19 cellular contexts compared by ENCODE assay signal in the genomic region with DNA sequence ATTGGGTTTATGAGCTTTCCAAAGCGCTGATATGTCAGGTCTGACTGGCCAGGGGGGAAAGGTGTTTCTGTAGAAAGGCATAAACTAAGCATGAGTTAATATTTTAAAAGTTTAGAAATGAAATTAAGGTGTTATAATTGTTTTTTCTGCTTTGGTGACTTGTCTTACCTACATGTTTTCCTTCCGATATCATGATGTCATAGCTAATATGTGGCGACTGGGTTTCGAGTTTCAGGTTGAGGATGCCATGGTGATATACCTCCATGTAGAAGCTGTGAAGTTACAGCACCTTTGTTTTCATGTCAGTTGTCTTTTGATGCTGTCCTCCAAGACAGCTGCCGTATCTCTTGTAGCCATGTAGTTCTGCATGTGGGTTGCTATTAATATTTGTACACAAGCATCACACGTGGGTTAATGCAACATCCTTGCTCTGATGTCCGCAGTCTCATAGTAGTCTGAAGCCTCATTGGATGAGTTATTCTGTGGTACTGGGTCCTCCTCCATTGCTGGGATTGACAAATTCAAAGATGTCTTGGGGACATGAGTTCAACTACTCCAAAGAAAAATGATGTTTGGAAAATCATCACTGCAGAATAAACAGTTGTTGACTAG.
DNase-seq lines count a peak whose midpoint lies in the region; ATAC-seq and TF ChIP-seq lines count a peak whose summit lies in the region.
"Had no signal": no experiment of that assay in that cellular context is flagged by ENCODE, and none has a peak within 500 bp of the region (broad histone marks: within the 10 kb centered on the region; RNA-seq: fewer than 3 reads in every experiment).

No MANE protein-coding gene starts in this region.

- no peak overlapping the region for H2BK120ac ChIP-seq in trophoblast cell (ENCODE audit: insufficient read depth, low read length, poor library complexity)

- no peak overlapping the region for H2AK5ac ChIP-seq in trophoblast cell (ENCODE audit: low read length)

- TF ChIP-seq CTCF in left ventricle myocardium inferior (IDR thresholded peaks at IDR 0.05; ENCODE audit: borderline replicate concordance): no peak
- no peak for TF ChIP-seq CTCF in brain (conservative IDR thresholded peaks at IDR 0.05)

- no peak overlapping the region for H3K18ac ChIP-seq in trophoblast cell (ENCODE audit: low read length)

- H4K12ac ChIP-seq in trophoblast cell (ENCODE audit: low read depth, low read length): no peak overlapping the region

- H3K4me3 ChIP-seq in left ventricle myocardium inferior: peak overlapping the region; percentile 3
- no peak overlapping the region for H3K4me3 ChIP-seq in trophoblast cell (ENCODE audit: low read depth, low read length)
- H3K4me3 ChIP-seq in stomach smooth muscle (ENCODE audit: low read length in 2 of 2): no peak overlapping the region
- H3K4me3 ChIP-seq: GM23338, HAP-1, K562, MG63 had no signal

- H3K4me1 ChIP-seq in left ventricle myocardium inferior (peaks cover 66% of the 10 kb centered on the region), trophoblast cell (ENCODE audit: control insufficient read depth in 1 of 2, insufficient read depth in 2 of 2, low read length in 2 of 2) (peaks cover 23 to 25% of the 10 kb centered on the region in 2 experiments), stomach smooth muscle (ENCODE audit: control insufficient read depth, insufficient read depth, low read length) (peaks cover 53% of the 10 kb centered on the region)
- H3K4me1 ChIP-seq: HAP-1 had no signal

- peak overlapping the region; percentile 81 for H3K27ac ChIP-seq in left ventricle myocardium inferior (replicated peaks)
- no peak overlapping the region for H3K27ac ChIP-seq in trophoblast cell (ENCODE audit: low read depth, low read length)
- peak overlapping the region; percentile 56 for H3K27ac ChIP-seq in stomach smooth muscle (ENCODE audit: low read length)

- H3K4me2 ChIP-seq in trophoblast cell (ENCODE audit: low read length): no peak overlapping the region
- H3K4me2 ChIP-seq: GM23338 had no signal

- H3K36me3 Mint-ChIP-seq in brain: peaks cover 19% of the 10 kb centered on the region

- H3K4me3 Mint-ChIP-seq in brain: no peak overlapping the region
- H3K4me3 Mint-ChIP-seq: CD14-positive monocyte, GM23338 had no signal

- H3K9me3 ChIP-seq in left ventricle myocardium inferior (replicated peaks) (peaks cover 19% of the 10 kb centered on the region), trophoblast cell (ENCODE audit: insufficient read depth, low read depth, low read length) (peaks cover 11% of the 10 kb centered on the region), stomach smooth muscle (ENCODE audit: control insufficient read depth in 2 of 2, low read length in 2 of 2) (no peaks in the 10 kb centered on the region)
- H3K9me3 ChIP-seq: HAP-1 had no signal

- H3K36me3 ChIP-seq in left ventricle myocardium inferior (peaks cover 7% of the 10 kb centered on the region), trophoblast cell (ENCODE audit: control insufficient read depth in 1 of 2, insufficient read depth in 2 of 2, low read length in 2 of 2) (peaks cover 2 to 3% of the 10 kb centered on the region in 2 experiments), stomach smooth muscle (ENCODE audit: control insufficient read depth in 2 of 2, insufficient read depth in 2 of 2, low read length in 2 of 2) (no peaks in the 10 kb centered on the region)
- H3K36me3 ChIP-seq: HAP-1 had no signal

- DNase-seq in left ventricle myocardium inferior (no peak), left ventricle myocardium superior (no peak), trophoblast cell (no peak)
- DNase-seq in stimulated activated CD4-positive, alpha-beta T cell treated with anti-CD3 and anti-CD28 coated beads, Interleukin-2, amount 100 ng/mL, for 48 hours: no peak
- DNase-seq: DMS53, GF-D8, NCI-H1694 treated with DMSO at 0.1 percent for 48 hours, NCI-H2081 treated with DMSO at 0.1 percent for 48 hours, NCI-H526 treated with DMSO at 0.1 percent for 48 hours, OCI-M1 had no signal

- H3K27ac Mint-ChIP-seq in brain: peak overlapping the region in 4 of 5 experiments; percentile 39 to 96 (median 69)
- H3K27ac Mint-ChIP-seq: GM23338 had no signal

- H3K14ac ChIP-seq in trophoblast cell (ENCODE audit: low read length): no peak overlapping the region

- H3K27me3 Mint-ChIP-seq in brain: no peaks in the 10 kb centered on the region

- no peak overlapping the region for H2BK12ac ChIP-seq in trophoblast cell (ENCODE audit: low read length)

- H3K9me3 Mint-ChIP-seq in brain: peaks cover 10 to 19% (median 12%) of the 10 kb centered on the region in 5 experiments

- H3K9ac ChIP-seq in trophoblast cell (ENCODE audit: low read length) (no peak overlapping the region), stomach smooth muscle (ENCODE audit: low read length in 2 of 2) (no peak overlapping the region)

- peaks cover 56% of the 10 kb centered on the region for H3K4me1 Mint-ChIP-seq in brain
- H3K4me1 Mint-ChIP-seq: GM23338 had no signal

- H4K8ac ChIP-seq in trophoblast cell (ENCODE audit: low read depth, low read length): no peak overlapping the region

- intact Hi-C loops in left ventricle myocardium inferior (cut with micrococcal nuclease): no loop called here
- intact Hi-C loops in left ventricle myocardium superior (cut with micrococcal nuclease): no loop called here

- H4K91ac ChIP-seq in trophoblast cell (ENCODE audit: low read depth, low read length): peak overlapping the region; percentile 27

- H3K79me1 ChIP-seq in trophoblast cell (ENCODE audit: low read length): no peaks in the 10 kb centered on the region

- no peak overlapping the region for H2BK5ac ChIP-seq in trophoblast cell (ENCODE audit: low read depth, low read length, poor library complexity)

- ATAC-seq in left ventricle myocardium superior: no peak
- no peak for ATAC-seq in GM19035 (IDR thresholded peaks at IDR 0.05; ENCODE audit: unreplicated experiment)
- no peak for ATAC-seq in GM21786 (IDR thresholded peaks at IDR 0.05; ENCODE audit: unreplicated experiment)
- ATAC-seq: GM23338, K562 had no signal

- no peak overlapping the region for H2AFZ ChIP-seq in trophoblast cell (ENCODE audit: insufficient read depth, low read length, poor library complexity)
- H2AFZ ChIP-seq: GM23338 had no signal

- H3K23ac ChIP-seq in trophoblast cell (ENCODE audit: low read length): no peak overlapping the region

- no peaks in the 10 kb centered on the region for H3K79me2 ChIP-seq in trophoblast cell (ENCODE audit: control insufficient read depth, insufficient read depth, low read length, poor library complexity)

- WGBS in trophoblast cell (ENCODE audit: extremely low coverage, insufficient coverage, insufficient read length): no CpG with 5 or more reads among the region's 7 CpGs

- H3K4ac ChIP-seq in trophoblast cell (ENCODE audit: low read depth, low read length): no peak overlapping the region

- H3K27me3 ChIP-seq in left ventricle myocardium inferior (ENCODE audit: low read depth): no peaks in the 10 kb centered on the region
- H3K27me3 ChIP-seq in trophoblast cell (ENCODE audit: insufficient read depth, low read length): no peaks in the 10 kb centered on the region
- no peaks in the 10 kb centered on the region for H3K27me3 ChIP-seq in stomach smooth muscle (ENCODE audit: control insufficient read depth in 1 of 2, insufficient read depth in 2 of 2, low read length in 2 of 2)
- H3K27me3 ChIP-seq: MG63 had no signal
